Comparison of ENCODE assay signal across 8 cellular contexts in the genomic region with DNA sequence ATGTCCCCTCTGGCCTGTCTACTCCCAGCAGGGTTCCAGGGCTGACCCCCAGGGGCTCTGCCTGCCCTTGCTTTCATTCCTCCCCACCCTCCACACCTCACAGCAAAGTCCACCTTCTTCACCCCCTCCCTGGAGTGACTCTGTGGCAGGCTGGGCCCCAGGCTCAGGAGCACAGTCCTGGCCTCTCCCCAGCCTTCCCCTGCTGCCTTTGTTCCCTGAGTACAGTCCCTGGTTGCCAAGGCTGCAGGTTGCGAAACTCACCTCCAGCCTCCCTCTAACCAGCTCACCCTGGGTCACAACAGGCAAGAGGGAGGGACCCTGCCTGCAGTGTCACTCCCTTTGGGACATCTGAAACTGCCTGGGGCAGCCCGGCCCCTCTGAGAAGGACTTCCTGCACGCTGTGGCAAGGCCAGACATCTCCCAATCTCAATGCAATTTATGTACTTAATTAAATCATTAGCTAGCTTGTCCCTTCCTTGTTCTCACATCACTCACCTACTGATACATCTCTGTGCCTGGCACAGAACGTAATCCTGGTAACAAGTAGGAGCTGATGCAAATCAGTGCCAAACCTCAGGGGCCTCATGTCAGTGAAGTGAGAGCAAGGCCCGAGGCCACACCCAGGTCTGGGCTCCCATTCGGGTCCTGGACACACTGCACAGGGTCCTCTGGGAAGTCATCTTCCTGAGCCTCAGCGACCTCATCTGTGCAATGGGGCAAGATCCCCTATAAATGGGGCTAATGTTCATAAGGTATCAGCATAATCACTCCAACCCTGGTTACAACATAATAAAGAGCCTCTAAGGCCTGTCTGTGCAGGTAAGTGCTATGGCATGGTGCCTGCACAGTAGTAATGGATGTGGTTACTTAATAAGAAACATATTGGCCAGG. TPM values are rescaled to one million over a fixed set of nuclear protein-coding genes. Genes with fewer than 3 reads are reported as not detected.
DNase-seq lines count a peak whose midpoint lies in the region; ATAC-seq and TF ChIP-seq lines count a peak whose summit lies in the region.

No MANE protein-coding gene starts in this region.

- H3K4me3 ChIP-seq in body of pancreas, result no peak overlapping the region
- H3K4me3 ChIP-seq in mucosa of rectum (ENCODE audit: low read length in 2 of 2), result no peak overlapping the region

- H3K36me3 ChIP-seq in body of pancreas (replicated peaks in 1 of 2; ENCODE audit: insufficient read depth in 1 of 2, low read depth in 2 of 2), result no peaks in the 10 kb centered on the region
- H3K36me3 ChIP-seq in mucosa of rectum (ENCODE audit: control insufficient read depth in 2 of 2, insufficient read depth in 2 of 2, low read length in 2 of 2), result peaks cover 0 to 2% of the 10 kb centered on the region in 2 donors

- H3K27ac ChIP-seq in body of pancreas (peak overlapping the region; percentile 62 to 75 (median 70)), mucosa of rectum (ENCODE audit: low read depth in 2 of 2, low read length in 2 of 2) (peak overlapping the region; percentile 95 to 98)

- H3K9me3 ChIP-seq in body of pancreas, result no peaks in the 10 kb centered on the region
- no peaks in the 10 kb centered on the region for H3K9me3 ChIP-seq in mucosa of rectum (ENCODE audit: control insufficient read depth in 2 of 2, low read length in 2 of 2)

- ATAC-seq in GM19025 (IDR thresholded peaks at IDR 0.05; ENCODE audit: low read depth, unreplicated experiment) (peak; percentile 58), body of pancreas (peak; percentile 88), HG02885 (IDR thresholded peaks at IDR 0.05; ENCODE audit: poor library complexity, unreplicated experiment) (no peak), HG02938 (IDR thresholded peaks at IDR 0.05; ENCODE audit: unreplicated experiment) (no peak)

- H3K4me1 ChIP-seq in body of pancreas (peaks cover 14% of the 10 kb centered on the region), mucosa of rectum (ENCODE audit: control insufficient read depth in 2 of 2, insufficient read depth in 2 of 2, low read length in 2 of 2) (peaks cover 46% of the 10 kb centered on the region in 2 donors)

- intact Hi-C loops in body of pancreas (cut with DNase I), result no loop called here

- H3K27me3 ChIP-seq in body of pancreas (no peaks in the 10 kb centered on the region), mucosa of rectum (ENCODE audit: control insufficient read depth in 2 of 2, insufficient read depth in 2 of 2, low read length in 2 of 2) (no peaks in the 10 kb centered on the region)

- no peak for TF ChIP-seq CTCF in body of pancreas (IDR thresholded peaks at IDR 0.05)

- peak in 1 of 3 donors; percentile 27 for TF ChIP-seq POLR2A in body of pancreas (IDR thresholded peaks at IDR 0.05)

- peak overlapping the region; percentile 66 to 72 for H3K9ac ChIP-seq in mucosa of rectum (ENCODE audit: low read depth in 1 of 2, low read length in 2 of 2)

- DNase-seq in M059J (ENCODE audit: low read depth) (peak; percentile 85), body of pancreas (peak; percentile 69 to 89 (median 84)), NCI-H1105 treated with DMSO at 0.1 percent for 48 hours (lab: John Stamatoyannopoulos, UW) (no peak), T-helper 2 cell (no peak)

- WGBS in body of pancreas, 2 donors, result 47 to 52% methylated on average over 7 of the region's 7 CpGs

RNA-seq across cellular contexts. Expression of a gene that starts 27.3 kb away (rescaled TPM):
- 59.0 and 78.0 TPM in 2 replicates for total RNA-seq in M059J (2014; rRNA removed; shearing (Covaris generic))
- 1 to 10 TPM; 2.1 to 4.9 TPM for total RNA-seq in body of pancreas

RNA-seq across cellular contexts. Expression of a gene that starts 46.1 kb away (rescaled TPM):
- 3.6 and 4.3 TPM in 2 replicates for total RNA-seq in M059J (2014; rRNA removed; shearing (Covaris generic))
- total RNA-seq in body of pancreas, result 1 to 10 TPM in 1 of 2 donors, under 1 TPM in 1; 0.66 to 1.3 TPM

Comparison
In these comparisons a context has a peak if more than half of its experiments do, and no peak if none do; other contexts are left out.
1. ATAC-seq: peak in GM19025 (single experiment) and body of pancreas (single experiment); none in HG02885 (single experiment) and HG02938 (single experiment).
2. DNase-seq: peak in M059J (single experiment) and body of pancreas (4 of 4); none in NCI-H1105 treated with DMSO at 0.1 percent for 48 hours (single experiment) and T-helper 2 cell (0 of 5).
3. RNA of a gene that starts 27.3 kb away (total RNA-seq): 59.0 to 78.0 TPM in M059J; 2.1 to 4.9 TPM in body of pancreas; every median in the first group is over 10 times any median in the second.